ENCODE assay signal across 24 cellular contexts in genomic region chr5:37662362-37662761, GRCh38.
"Had no signal": no experiment of that assay in that cellular context is flagged by ENCODE, and none has a peak within 500 bp of the region (broad histone marks: within the 10 kb centered on the region; RNA-seq: fewer than 3 reads in every experiment).

No MANE protein-coding gene starts in this region.

- H3K36me3 Mint-ChIP-seq: activated naive CD8-positive, alpha-beta T cell treated with anti-CD3 and anti-CD28 coated beads, Interleukin-2, amount 10 ng/mL, durations not matched to agents 7 days and 5 days; stimulated activated effector memory CD8-positive, alpha-beta T cell treated with anti-CD3 and anti-CD28 coated beads, Interleukin-12 subunit alpha, Interleukin-12 subunit beta, amount 100 ng/mL, for 72 hours had no signal

- FAIRE-seq: bronchial epithelial cell, pancreas had no signal

- H3K27ac Mint-ChIP-seq: activated CD4-positive, alpha-beta memory T cell treated with anti-CD3 and anti-CD28 coated beads for 36 hours; activated naive CD4-positive, alpha-beta T cell treated with anti-CD3 and anti-CD28 coated beads for 36 hours; activated naive CD8-positive, alpha-beta T cell treated with anti-CD3 and anti-CD28 coated beads, Interleukin-2, amount 10 ng/mL, durations not matched to agents 7 days and 5 days; activated T-cell treated with anti-CD3 and anti-CD28 coated beads, Interleukin-2, amount 50 U/mL, for 72 hours; immature natural killer cell; stimulated activated effector memory CD8-positive, alpha-beta T cell treated with anti-CD3 and anti-CD28 coated beads, Interleukin-12 subunit alpha, Interleukin-12 subunit beta, amount 100 ng/mL, for 72 hours; stimulated activated naive CD8-positive, alpha-beta T cell treated with anti-CD3 and anti-CD28 coated beads, Interleukin-15, amount 100 ng/mL, for 72 hours; T-helper 1 cell treated with Interleukin-12 subunit alpha and Interleukin-12 subunit beta and Interleukin-4 antibody, amounts not matched to agents 30 μg/mL and 1 μg/mL, for 36 hours had no signal

- ATAC-seq: activated T-cell treated with anti-CD3 and anti-CD28 coated beads, Interleukin-2, amount 50 U/mL, for 72 hours; left ventricle myocardium superior; pancreas; psoas muscle; right cardiac atrium; stimulated activated effector memory CD8-positive, alpha-beta T cell treated with anti-CD3 and anti-CD28 coated beads, Interleukin-12 subunit alpha, Interleukin-12 subunit beta, amount 100 ng/mL, for 72 hours; stimulated activated naive CD8-positive, alpha-beta T cell treated with anti-CD3 and anti-CD28 coated beads, Interleukin-15, amount 100 ng/mL, for 72 hours had no signal

- H3K9me3 Mint-ChIP-seq: activated CD4-positive, alpha-beta memory T cell treated with anti-CD3 and anti-CD28 coated beads for 36 hours; activated naive CD4-positive, alpha-beta T cell treated with anti-CD3 and anti-CD28 coated beads for 36 hours; activated naive CD8-positive, alpha-beta T cell treated with anti-CD3 and anti-CD28 coated beads, Interleukin-2, amount 10 ng/mL, durations not matched to agents 7 days and 5 days; activated T-cell treated with anti-CD3 and anti-CD28 coated beads, Interleukin-2, amount 50 U/mL, for 72 hours; immature natural killer cell; nephron; stimulated activated effector memory CD8-positive, alpha-beta T cell treated with anti-CD3 and anti-CD28 coated beads, Interleukin-12 subunit alpha, Interleukin-12 subunit beta, amount 100 ng/mL, for 72 hours; T-helper 1 cell treated with Interleukin-12 subunit alpha and Interleukin-12 subunit beta and Interleukin-4 antibody, amounts not matched to agents 30 μg/mL and 1 μg/mL, for 36 hours had no signal

- H3K36me3 ChIP-seq: pancreas, suprapubic skin, tibial nerve had no signal

- H3K4me3 ChIP-seq: coronary artery, pancreas, psoas muscle, skin epidermis, suprapubic skin, tibial nerve had no signal

- H3K4me1 ChIP-seq: pancreas had no signal

- DNase-seq: activated CD4-positive, alpha-beta memory T cell treated with anti-CD3 and anti-CD28 coated beads for 36 hours; activated CD4-positive, alpha-beta T cell treated with anti-CD3 and anti-CD28 coated beads for 48 hours; activated CD4-positive, CD25-positive, alpha-beta regulatory T cell; activated effector memory CD4-positive, alpha-beta T cell treated with Interleukin-2 at 50 U/mL for 16 hours; activated naive CD4-positive, alpha-beta T cell treated with anti-CD3 and anti-CD28 coated beads for 36 hours; activated naive CD8-positive, alpha-beta T cell treated with anti-CD3 and anti-CD28 coated beads, Interleukin-2, amount 10 ng/mL, durations not matched to agents 7 days and 5 days; activated T-cell treated with anti-CD3 and anti-CD28 coated beads, Interleukin-2, amount 50 U/mL, for 72 hours; amygdala; cerebellar nuclear complex; immature natural killer cell; left ventricle myocardium superior; pancreas; psoas muscle; right cardiac atrium; stimulated activated CD4-positive, alpha-beta T cell treated with anti-CD3 and anti-CD28 coated beads, Interleukin-2, amount 100 ng/mL, for 24 hours; stimulated activated naive CD8-positive, alpha-beta T cell treated with anti-CD3 and anti-CD28 coated beads, Interleukin-15, amount 100 ng/mL, for 72 hours had no signal

- H3K4me3 Mint-ChIP-seq: activated CD4-positive, alpha-beta memory T cell treated with anti-CD3 and anti-CD28 coated beads for 36 hours; activated naive CD4-positive, alpha-beta T cell treated with anti-CD3 and anti-CD28 coated beads for 36 hours; activated naive CD8-positive, alpha-beta T cell treated with anti-CD3 and anti-CD28 coated beads, Interleukin-2, amount 10 ng/mL, durations not matched to agents 7 days and 5 days; activated T-cell treated with anti-CD3 and anti-CD28 coated beads, Interleukin-2, amount 50 U/mL, for 72 hours; immature natural killer cell; nephron; stimulated activated effector memory CD8-positive, alpha-beta T cell treated with anti-CD3 and anti-CD28 coated beads, Interleukin-12 subunit alpha, Interleukin-12 subunit beta, amount 100 ng/mL, for 72 hours; stimulated activated naive CD8-positive, alpha-beta T cell treated with anti-CD3 and anti-CD28 coated beads, Interleukin-15, amount 100 ng/mL, for 72 hours; T-helper 1 cell treated with Interleukin-12 subunit alpha and Interleukin-12 subunit beta and Interleukin-4 antibody, amounts not matched to agents 30 μg/mL and 1 μg/mL, for 36 hours had no signal

- H3K9me3 ChIP-seq: pancreas, psoas muscle, suprapubic skin, tibial nerve had no signal

- H3K27me3 ChIP-seq: pancreas, suprapubic skin, tibial nerve had no signal

- H3K27me3 Mint-ChIP-seq: activated CD4-positive, alpha-beta memory T cell treated with anti-CD3 and anti-CD28 coated beads for 36 hours; activated naive CD8-positive, alpha-beta T cell treated with anti-CD3 and anti-CD28 coated beads, Interleukin-2, amount 10 ng/mL, durations not matched to agents 7 days and 5 days; stimulated activated naive CD8-positive, alpha-beta T cell treated with anti-CD3 and anti-CD28 coated beads, Interleukin-15, amount 100 ng/mL, for 72 hours had no signal

- H3K27ac ChIP-seq: coronary artery, pancreas, psoas muscle, suprapubic skin had no signal
